Comparison of ENCODE assay signal across 22 cellular contexts in genomic region chr12:105338954-105339353, GRCh38.
"Had no signal": no experiment of that assay in that cellular context is flagged by ENCODE, and none has a peak within 500 bp of the region (broad histone marks: within the 10 kb centered on the region; RNA-seq: fewer than 3 reads in every experiment).

No MANE protein-coding gene starts in this region.

- H3K4me3 ChIP-seq: MG63 had no signal

- H3K9me3 ChIP-seq: SK-N-SH had no signal

- DNase-seq: IMR-90, Karpas-422, KG1, MG63, NCI-H1092, NCI-H1105 treated with DMSO at 0.1 percent for 48 hours, NCI-H1417 treated with DMSO at 0.1 percent for 48 hours, NCI-H146, NCI-H1694 treated with DMSO at 0.1 percent for 48 hours, NCI-H1930, NCI-H2081, NCI-H2171, NCI-H226, NCI-H446, NCI-H510A, NCI-H524 treated with DMSO at 0.1 percent for 48 hours, NCI-H69, NCI-H774, Right ventricle myocardium superior, RPMI8226, SK-N-SH had no signal

- H3K27me3 ChIP-seq: MG63 had no signal

- ATAC-seq: HepG2 had no signal
